Comparison of ENCODE assay signal across 8 cellular contexts in genomic region chr12:111529424-111530368, GRCh38.
DNase-seq lines count a peak whose midpoint lies in the region; ATAC-seq and TF ChIP-seq lines count a peak whose summit lies in the region.

No MANE protein-coding gene starts in this region.

- no peak overlapping the region for H3K27ac ChIP-seq in CD4-positive, alpha-beta memory T cell (ENCODE audit: low read depth, low read length)

- no peaks in the 10 kb centered on the region for H3K27me3 ChIP-seq in CD4-positive, alpha-beta memory T cell (ENCODE audit: insufficient read depth, low read length)

- H3K36me3 ChIP-seq in CD4-positive, alpha-beta memory T cell (ENCODE audit: insufficient read depth, low read length): peaks cover 4% of the 10 kb centered on the region

- peaks cover 0 to 1% (median 0%) of the 10 kb centered on the region in 8 donors for H3K9me3 Mint-ChIP-seq in CD4-positive, alpha-beta memory T cell
- no peaks in the 10 kb centered on the region for H3K9me3 Mint-ChIP-seq in HFFc6
- no peaks in the 10 kb centered on the region for H3K9me3 Mint-ChIP-seq in activated CD8-positive, alpha-beta memory T cell treated with anti-CD3 and anti-CD28 coated beads, Interleukin-2, amount 10 ng/mL, durations not matched to agents 7 days and 5 days (ENCODE audit: low read depth)
- H3K9me3 Mint-ChIP-seq in nephron: no peaks in the 10 kb centered on the region

- CTCF ChIA-PET in CD4-positive, alpha-beta memory T cell (lab: Charles Lee; ENCODE audit: partially characterized antibody): interaction anchor here (0.6 to 5.7 kb wide), 12 partner anchors 9 to 697 kb away, joined by 3 to 152 read pairs (median 4); no protein-coding TSS in a partner anchor
- CTCF ChIA-PET in activated CD8-positive, alpha-beta memory T cell treated with anti-CD3 and anti-CD28 coated beads, Interleukin-2, amount 10 ng/mL, durations not matched to agents 7 days and 5 days (lab: Charles Lee): interaction anchor here (0.6 to 7.4 kb wide), 19 partner anchors 11 to 286 kb away, joined by 3 to 80 read pairs (median 4); no protein-coding TSS in a partner anchor

- H3K4me3 Mint-ChIP-seq in CD4-positive, alpha-beta memory T cell: no peak overlapping the region
- H3K4me3 Mint-ChIP-seq in HFFc6: no peak overlapping the region
- no peak overlapping the region for H3K4me3 Mint-ChIP-seq in activated CD8-positive, alpha-beta memory T cell treated with anti-CD3 and anti-CD28 coated beads, Interleukin-2, amount 10 ng/mL, durations not matched to agents 7 days and 5 days
- no peak overlapping the region for H3K4me3 Mint-ChIP-seq in nephron

- POLR2A ChIA-PET in CD4-positive, alpha-beta memory T cell (lab: Charles Lee; ENCODE audit: partially characterized antibody): interaction anchor here (1.3 kb wide), 1 partner anchor 154 kb away, joined by 3 read pairs; no protein-coding TSS in a partner anchor

- H3K27ac Mint-ChIP-seq in CD4-positive, alpha-beta memory T cell: peak overlapping the region in 1 of 7 donors; percentile 19
- peak overlapping the region; percentile 18 for H3K27ac Mint-ChIP-seq in HFFc6
- no peak overlapping the region for H3K27ac Mint-ChIP-seq in activated CD8-positive, alpha-beta memory T cell treated with anti-CD3 and anti-CD28 coated beads, Interleukin-2, amount 10 ng/mL, durations not matched to agents 7 days and 5 days
- H3K27ac Mint-ChIP-seq in nephron: peak overlapping the region in 1 of 3 experiments; percentile 9

- H3K4me3 ChIP-seq in CD4-positive, alpha-beta memory T cell (ENCODE audit: low read length in 2 of 2): no peak overlapping the region

- H3K4me1 Mint-ChIP-seq in CD4-positive, alpha-beta memory T cell: peaks cover 0 to 3% (median 1%) of the 10 kb centered on the region in 4 donors
- H3K4me1 Mint-ChIP-seq in HFFc6 (ENCODE audit: low read depth) (peaks cover 19% of the 10 kb centered on the region), nephron (no peaks in the 10 kb centered on the region)
- H3K4me1 Mint-ChIP-seq in activated CD8-positive, alpha-beta memory T cell treated with anti-CD3 and anti-CD28 coated beads, Interleukin-2, amount 10 ng/mL, durations not matched to agents 7 days and 5 days: peaks cover 11% of the 10 kb centered on the region

- no peaks in the 10 kb centered on the region for H3K27me3 Mint-ChIP-seq in CD4-positive, alpha-beta memory T cell
- H3K27me3 Mint-ChIP-seq in HFFc6 (ENCODE audit: insufficient read depth) (no peaks in the 10 kb centered on the region; the same call in none of the 2 replicates), nephron (ENCODE audit: low read depth) (no peaks in the 10 kb centered on the region)
- no peaks in the 10 kb centered on the region for H3K27me3 Mint-ChIP-seq in activated CD8-positive, alpha-beta memory T cell treated with anti-CD3 and anti-CD28 coated beads, Interleukin-2, amount 10 ng/mL, durations not matched to agents 7 days and 5 days

- intact Hi-C loops in CD4-positive, alpha-beta memory T cell (cut with micrococcal nuclease): loop anchor here (1.0 kb wide), 3 partner anchors 78 to 198 kb away; no protein-coding TSS in a partner anchor

- H3K36me3 Mint-ChIP-seq in CD4-positive, alpha-beta memory T cell: peaks cover 15 to 27% of the 10 kb centered on the region in 2 donors
- peaks cover 16% of the 10 kb centered on the region for H3K36me3 Mint-ChIP-seq in HFFc6 (ENCODE audit: low read depth)
- peaks cover 8% of the 10 kb centered on the region for H3K36me3 Mint-ChIP-seq in activated CD8-positive, alpha-beta memory T cell treated with anti-CD3 and anti-CD28 coated beads, Interleukin-2, amount 10 ng/mL, durations not matched to agents 7 days and 5 days
- peaks cover 53% of the 10 kb centered on the region for H3K36me3 Mint-ChIP-seq in nephron (ENCODE audit: low read depth)

- TF ChIP-seq CTCF in HFFc6 (IDR thresholded peaks at IDR 0.05): peak; percentile 85
- peak; percentile 64 to 73 (median 72) for TF ChIP-seq CTCF in nephron (IDR thresholded peaks at IDR 0.05; ENCODE audit: unreplicated experiment in 3 of 3)

- no peaks in the 10 kb centered on the region for H3K9me3 ChIP-seq in CD4-positive, alpha-beta memory T cell (ENCODE audit: control insufficient read depth in 1 of 2, low read length in 2 of 2)

- ATAC-seq in activated CD8-positive, alpha-beta memory T cell treated with anti-CD3 and anti-CD28 coated beads, Interleukin-2, amount 10 ng/mL, durations not matched to agents 7 days and 5 days: peak; percentile 76
- ATAC-seq in esophagus mucosa: peak; percentile 44
- ATAC-seq in GM19324 (IDR thresholded peaks at IDR 0.05; ENCODE audit: low FRiP score, unreplicated experiment): no peak

- DNase-seq in CD4-positive, alpha-beta memory T cell: peak; percentile 59 to 67 (median 61)
- DNase-seq in HFFc6 (peak; percentile 36), NOMO-1 treated with dmso at 0.1 percent for 144 hours (lab: John Stamatoyannopoulos, UW; ENCODE audit: unreplicated experiment) (peak; percentile 43)
- DNase-seq in activated CD8-positive, alpha-beta memory T cell treated with anti-CD3 and anti-CD28 coated beads, Interleukin-2, amount 10 ng/mL, durations not matched to agents 7 days and 5 days: peak; percentile 76
- DNase-seq in stimulated activated naive CD4-positive, alpha-beta T cell treated with Interleukin-2 at 50 U/mL for 16 hours (lab: John Stamatoyannopoulos, UW): peak; percentile 51

- H3K4me1 ChIP-seq in CD4-positive, alpha-beta memory T cell (ENCODE audit: insufficient read depth, low read length): no peaks in the 10 kb centered on the region
